In the genomic region with DNA sequence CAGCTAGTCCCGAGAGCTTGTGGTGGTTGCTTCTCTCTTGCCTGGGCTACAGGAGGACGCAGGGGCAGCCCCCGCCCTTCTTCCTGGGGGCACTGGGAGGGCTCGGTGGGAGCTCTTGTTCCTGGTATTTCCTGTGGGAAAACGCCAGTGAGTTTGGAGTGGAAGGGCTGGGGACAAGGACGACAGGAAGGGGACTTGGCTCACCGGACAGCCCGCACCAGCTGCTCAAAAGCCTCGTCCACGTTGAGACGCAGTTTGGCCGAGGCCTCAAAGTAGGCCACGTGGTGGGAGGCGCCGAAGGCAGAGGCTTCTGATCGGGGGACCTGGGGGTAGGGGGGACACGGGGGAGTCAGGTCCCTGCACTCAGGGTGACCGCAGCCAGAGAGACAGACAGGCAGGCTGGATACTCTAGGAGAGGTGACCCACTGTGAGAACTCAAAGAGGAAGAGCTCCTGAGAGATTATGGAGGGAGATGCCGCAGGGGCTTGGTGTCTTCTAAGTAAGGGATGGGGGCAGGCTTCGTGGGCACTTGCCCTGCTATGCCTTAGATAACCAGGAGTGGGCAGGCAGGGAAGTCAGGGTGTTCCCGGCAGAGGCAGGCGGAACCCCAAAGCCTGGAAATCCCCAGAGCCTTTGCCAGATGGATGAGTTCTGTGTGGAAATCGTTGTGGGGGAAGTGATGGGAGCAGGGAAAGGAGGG, we compare ENCODE assay signal across 12 cellular contexts. TPM values are rescaled to one million over a fixed set of nuclear protein-coding genes. Genes with fewer than 3 reads are reported as not detected.
DNase-seq lines count a peak whose midpoint lies in the region; ATAC-seq, FAIRE-seq and TF ChIP-seq lines count a peak whose summit lies in the region.
"Had no signal": no experiment of that assay in that cellular context is flagged by ENCODE, and none has a peak within 500 bp of the region (broad histone marks: within the 10 kb centered on the region; RNA-seq: fewer than 3 reads in every experiment).

No MANE protein-coding gene starts in this region.

- CTCF ChIA-PET in A549 (lab: Yijun Ruan, JAX) = interaction anchor here (0.7 to 1.8 kb wide), 4 partner anchors 21 to 65 kb away, joined by 3 to 4 read pairs (median 4); no protein-coding TSS in a partner anchor

- H3K4me1 ChIP-seq in A549 (peaks cover 20% of the 10 kb centered on the region), mesodermal cell (ENCODE audit: control insufficient read depth, insufficient read depth, low read length, poor library complexity, severe bottlenecking) (peaks cover 30% of the 10 kb centered on the region)

- POLR2A ChIA-PET in A549 (lab: Yijun Ruan, JAX) = interaction anchor here (0.9 kb wide), 1 partner anchor 41 kb away, joined by 3 read pairs; no protein-coding TSS in a partner anchor

- FAIRE-seq in A549 (lab: Jason Lieb, UNC) = no peak

- H3K27ac Mint-ChIP-seq in natural killer cell = peak overlapping the region in 1 of 2 donors; percentile 40

- H3K4me1 Mint-ChIP-seq in natural killer cell = peaks cover 11 to 27% of the 10 kb centered on the region in 2 donors

- H3K36me3 Mint-ChIP-seq in natural killer cell = no peaks in the 10 kb centered on the region

- TF ChIP-seq EP300 in A549 (IDR thresholded peaks at IDR 0.05) = no peak

- intact Hi-C loops in posterior cingulate gyrus (cut with DNase I) = no loop called here
- intact Hi-C loops in natural killer cell (cut with micrococcal nuclease) = no loop called here

- no peaks in the 10 kb centered on the region for H3K27me3 Mint-ChIP-seq in natural killer cell (ENCODE audit: low read depth in 2 of 2)

- WGBS in A549 (ENCODE audit: missing lambda C conversion rate) = 80% methylated on average over 23 of the region's 23 CpGs
- 71% methylated on average over 16 to 20 of the region's 23 CpGs for WGBS in mesodermal cell (ENCODE audit: insufficient coverage in 2 of 2), 2 experiments

- DNase-seq in A549 (ENCODE audit: low read depth in 1 of 2, low spot score in 1 of 2) (peak in 1 of 2 experiments; percentile 50), H7 (peak; percentile 65), choroid plexus epithelial cell (ENCODE audit: low read depth) (peak; percentile 48), kidney tubule cell (ENCODE audit: low spot score) (no peak), posterior cingulate gyrus (no peak), natural killer cell (no peak)
- DNase-seq: NCI-H2081 had no signal

- TF ChIP-seq RAD21 in A549 (conservative IDR thresholded peaks at IDR 0.05 in 1 of 2, IDR thresholded peaks at IDR 0.05 in 1 of 2) = no peak

- no peak overlapping the region for H3K4me3 Mint-ChIP-seq in natural killer cell

- no peaks in the 10 kb centered on the region for H3K9me3 Mint-ChIP-seq in natural killer cell

- H3K9me3 ChIP-seq in A549 (no peaks in the 10 kb centered on the region), mesodermal cell (ENCODE audit: control insufficient read depth, low read length) (no peaks in the 10 kb centered on the region)
- H3K9me3 ChIP-seq: suprapubic skin had no signal

- H3K36me3 ChIP-seq in H7 (replicated peaks; ENCODE audit: control insufficient read depth, insufficient read depth, low read length) (no peaks in the 10 kb centered on the region), mesodermal cell (ENCODE audit: control insufficient read depth, insufficient read depth, low read length) (peaks cover 9% of the 10 kb centered on the region)

- H3K4me3 ChIP-seq in A549 (no peak overlapping the region), H7 (ENCODE audit: insufficient read depth, low read depth, low read length) (no peak overlapping the region), choroid plexus epithelial cell (ENCODE audit: low read depth, low read length) (no peak overlapping the region), mesodermal cell (ENCODE audit: extremely low read depth, insufficient read depth, low read length, poor library complexity, severe bottlenecking) (no peak overlapping the region)
- H3K4me3 ChIP-seq: dorsolateral prefrontal cortex, lung, suprapubic skin had no signal

- peak overlapping the region in 1 of 2 experiments; percentile 26; a peak in 2 of 6 replicates for H3K27ac ChIP-seq in A549
- H3K27ac ChIP-seq in mesodermal cell (ENCODE audit: low read depth, low read length, severe bottlenecking) = peak overlapping the region; percentile 66
- H3K27ac ChIP-seq: suprapubic skin had no signal

- no peaks in the 10 kb centered on the region for H3K27me3 ChIP-seq in H7 (ENCODE audit: control insufficient read depth, insufficient read depth, low read length)
- H3K27me3 ChIP-seq: dorsolateral prefrontal cortex, suprapubic skin had no signal

- H3K4me2 ChIP-seq in A549 = no peak overlapping the region

- TF ChIP-seq CTCF in A549 (IDR thresholded peaks at IDR 0.05) (no peak), choroid plexus epithelial cell (conservative IDR thresholded peaks at IDR 0.05; ENCODE audit: low read depth, low read length) (peak; percentile 33), natural killer cell (IDR thresholded peaks at IDR 0.05) (no peak)

- ATAC-seq in A549 (no peak), HG02798 (IDR thresholded peaks at IDR 0.05; ENCODE audit: poor library complexity, unreplicated experiment) (no peak), natural killer cell (no peak)

- no peak for TF ChIP-seq POLR2A in A549 (IDR thresholded peaks at IDR 0.05; ENCODE audit: low read length)

TF ChIP-seq in A549, 52 proteins besides CTCF, POLR2A, EP300 and RAD21 (continues in another document):
- TF ChIP-seq JUNB (IDR thresholded peaks at IDR 0.05) = no peak
- no peak for TF ChIP-seq SMC3 (IDR thresholded peaks at IDR 0.05)
- no peak for TF ChIP-seq FOSL2 (IDR thresholded peaks at IDR 0.05)
- TF ChIP-seq FOSL2 (CRISPR knock-in tag; IDR thresholded peaks at IDR 0.05) = no peak
- no peak for TF ChIP-seq NR3C1 (IDR thresholded peaks at IDR 0.05)
- no peak; a peak in 1 of 5 replicates for TF ChIP-seq JUN (IDR thresholded peaks at IDR 0.05)
- no peak for TF ChIP-seq ZSCAN20 (CRISPR knock-in tag; IDR thresholded peaks at IDR 0.05)

RNA-seq across cellular contexts. Expression of a gene that starts 4.3 kb away (rescaled TPM):
- polyA plus RNA-seq in A549 (2011; rRNA removed) (45.9 and 47.6 TPM in 2 replicates), A549 (2017; fragmentation: RNase III; extraction: RNeasy Plus Mini Kit Qiagen cat#74134 plus additional on column Dnase treatment) (49.2 to 55.4 TPM (median 50.2 TPM) in 3 replicates)
- polyA plus RNA-seq in A549 (2012; cell fraction: cytosol; rRNA removed) = 217 and 248 TPM in 2 replicates
- 168 and 175 TPM in 2 replicates for polyA plus RNA-seq in A549 (2012; cell fraction: nucleus; rRNA removed)
- polyA minus RNA-seq in A549 (2011; rRNA and poly(A)+ RNA removed) = 33.7 and 42.6 TPM in 2 replicates
- 13.3 and 20.1 TPM in 2 replicates for total RNA-seq in H7 (2014; rRNA removed; shearing (Covaris generic))
- 103 TPM for polyA plus RNA-seq in mesodermal cell (2013, experiment 1 of 2)
- polyA plus RNA-seq in mesodermal cell (2013, experiment 2 of 2) = 83.2 TPM
- 1 to 10 TPM; 2.0 to 7.7 (median 5.9) TPM for total RNA-seq in natural killer cell

RNA-seq across cellular contexts. Expression of a gene that starts 6.3 kb away (rescaled TPM):
- polyA plus RNA-seq in A549 (2011; rRNA removed) (4.0 and 6.1 TPM in 2 replicates), A549 (2017; fragmentation: RNase III; extraction: RNeasy Plus Mini Kit Qiagen cat#74134 plus additional on column Dnase treatment) (41.0 to 47.9 TPM (median 47.2 TPM) in 3 replicates)
- polyA plus RNA-seq in A549 (2012; cell fraction: cytosol; rRNA removed) = 19.9 and 23.2 TPM in 2 replicates
- polyA plus RNA-seq in A549 (2012; cell fraction: nucleus; rRNA removed) = 46.7 and 82.1 TPM in 2 replicates
- polyA minus RNA-seq in A549 (2011; rRNA and poly(A)+ RNA removed) = 2.1 and 5.1 TPM in 2 replicates
- 32.9 and 37.0 TPM in 2 replicates for total RNA-seq in H7 (2014; rRNA removed; shearing (Covaris generic))
- 49.0 TPM for polyA plus RNA-seq in mesodermal cell (2013, experiment 1 of 2)
- 40.9 TPM for polyA plus RNA-seq in mesodermal cell (2013, experiment 2 of 2)
- total RNA-seq in natural killer cell = 10 to 100 TPM; 38.9 to 46.2 (median 44.9) TPM

RNA-seq across cellular contexts. Expression of a gene that starts 30.0 kb away (rescaled TPM):
- polyA plus RNA-seq in A549 (2011; rRNA removed) (54.0 and 68.6 TPM in 2 replicates), A549 (2017; fragmentation: RNase III; extraction: RNeasy Plus Mini Kit Qiagen cat#74134 plus additional on column Dnase treatment) (88.5 to 114 TPM (median 103 TPM) in 3 replicates)
- 167 and 169 TPM in 2 replicates for polyA plus RNA-seq in A549 (2012; cell fraction: cytosol; rRNA removed)
- polyA plus RNA-seq in A549 (2012; cell fraction: nucleus; rRNA removed) = 340 and 393 TPM in 2 replicates
- polyA minus RNA-seq in A549 (2011; rRNA and poly(A)+ RNA removed) = 54.0 and 55.5 TPM in 2 replicates
- total RNA-seq in H7 (2014; rRNA removed; shearing (Covaris generic)) = 107 and 108 TPM in 2 replicates
- polyA plus RNA-seq in mesodermal cell (2013, experiment 1 of 2) = 62.2 TPM
- 54.1 TPM for polyA plus RNA-seq in mesodermal cell (2013, experiment 2 of 2)
- 100 to 1,000 TPM; 176 to 184 (median 179) TPM for total RNA-seq in natural killer cell

RNA-seq across cellular contexts. Expression of a gene that starts 30.1 kb away (rescaled TPM):
- polyA plus RNA-seq in A549 (2011; rRNA removed) (26.6 and 29.2 TPM in 2 replicates), A549 (2017; fragmentation: RNase III; extraction: RNeasy Plus Mini Kit Qiagen cat#74134 plus additional on column Dnase treatment) (47.8 to 53.0 TPM (median 48.6 TPM) in 3 replicates)
- 108 and 134 TPM in 2 replicates for polyA plus RNA-seq in A549 (2012; cell fraction: cytosol; rRNA removed)
- polyA plus RNA-seq in A549 (2012; cell fraction: nucleus; rRNA removed) = 106 and 112 TPM in 2 replicates
- 10.0 and 18.9 TPM in 2 replicates for polyA minus RNA-seq in A549 (2011; rRNA and poly(A)+ RNA removed)
- total RNA-seq in H7 (2014; rRNA removed; shearing (Covaris generic)) = 34.3 and 42.5 TPM in 2 replicates
- polyA plus RNA-seq in mesodermal cell (2013, experiment 1 of 2) = 76.9 TPM
- 69.3 TPM for polyA plus RNA-seq in mesodermal cell (2013, experiment 2 of 2)
- total RNA-seq in natural killer cell = 10 to 100 TPM; 15.6 to 34.6 (median 22.3) TPM

RNA-seq across cellular contexts. Expression of a gene that starts 41.4 kb away (rescaled TPM):
- polyA plus RNA-seq in A549 (2011; rRNA removed) (440 and 504 TPM in 2 replicates), A549 (2017; fragmentation: RNase III; extraction: RNeasy Plus Mini Kit Qiagen cat#74134 plus additional on column Dnase treatment) (488 to 516 TPM (median 500 TPM) in 3 replicates)
- polyA plus RNA-seq in A549 (2012; cell fraction: cytosol; rRNA removed) = 1,179 and 1,259 TPM in 2 replicates
- polyA plus RNA-seq in A549 (2012; cell fraction: nucleus; rRNA removed) = 1,370 and 1,606 TPM in 2 replicates
- 965 and 1,007 TPM in 2 replicates for polyA minus RNA-seq in A549 (2011; rRNA and poly(A)+ RNA removed)
- 690 and 848 TPM in 2 replicates for total RNA-seq in H7 (2014; rRNA removed; shearing (Covaris generic))
- 426 TPM for polyA plus RNA-seq in mesodermal cell (2013, experiment 1 of 2)
- polyA plus RNA-seq in mesodermal cell (2013, experiment 2 of 2) = 377 TPM
- total RNA-seq in natural killer cell = 10 to 100 TPM; 77.0 to 92.5 (median 78.2) TPM

Comparison
In these comparisons a context has a peak if more than half of its experiments do, and no peak if none do; other contexts are left out.
1. DNase-seq: peak in H7 (single experiment) and choroid plexus epithelial cell (single experiment); none in kidney tubule cell (single experiment), posterior cingulate gyrus (0 of 10) and natural killer cell (single experiment).